18 cellular contexts compared by ENCODE assay signal in the genomic region with DNA sequence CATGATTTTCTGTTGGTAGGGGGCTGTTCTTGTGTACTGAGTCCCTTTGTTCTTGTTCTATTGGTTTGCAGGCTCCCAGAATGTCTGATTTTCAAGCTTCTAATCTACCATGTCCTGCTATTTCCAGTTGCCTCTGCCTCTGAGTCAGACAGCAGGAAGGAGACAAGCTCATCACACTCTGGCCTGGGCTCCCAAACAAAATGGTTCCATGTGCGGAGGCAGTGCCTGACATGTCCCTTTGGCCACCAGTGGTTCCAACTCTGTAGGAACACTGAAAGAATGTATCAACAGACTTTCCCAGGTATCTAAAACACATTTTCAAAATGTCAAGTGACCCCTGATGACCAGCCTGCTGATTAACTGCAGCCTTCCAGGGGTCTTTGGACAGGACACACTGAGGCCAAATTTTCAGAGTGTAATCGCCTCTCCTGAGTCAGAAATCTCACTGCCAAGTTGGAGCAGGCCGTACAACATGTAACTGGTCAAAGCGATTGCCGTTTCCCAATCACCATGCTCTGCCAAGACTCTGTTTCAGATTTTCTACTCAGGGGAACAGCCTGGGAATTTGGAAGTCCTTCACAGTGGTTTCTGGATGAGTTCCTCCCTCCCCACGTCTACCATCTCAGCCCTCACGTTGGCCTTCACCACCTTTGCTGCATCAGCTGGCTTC.
DNase-seq lines count a peak whose midpoint lies in the region; ATAC-seq and TF ChIP-seq lines count a peak whose summit lies in the region.
"Had no signal": no experiment of that assay in that cellular context is flagged by ENCODE, and none has a peak within 500 bp of the region (broad histone marks: within the 10 kb centered on the region; RNA-seq: fewer than 3 reads in every experiment).

No MANE protein-coding gene starts in this region.

- H3K36me3 ChIP-seq in right atrium auricular region, result no peaks in the 10 kb centered on the region
- no peaks in the 10 kb centered on the region for H3K36me3 ChIP-seq in psoas muscle (ENCODE audit: insufficient read depth in 1 of 2, low read depth in 1 of 2)
- H3K36me3 ChIP-seq: HAP-1, neutrophil, transverse colon had no signal

- H3K36me3 Mint-ChIP-seq in activated T-cell treated with anti-CD3 and anti-CD28 coated beads, Interleukin-2, amount 50 U/mL, for 24 hours (ENCODE audit: low read depth), result no peaks in the 10 kb centered on the region
- H3K36me3 Mint-ChIP-seq: brain had no signal

- H3K27me3 ChIP-seq in right atrium auricular region, result no peaks in the 10 kb centered on the region
- no peaks in the 10 kb centered on the region for H3K27me3 ChIP-seq in psoas muscle (ENCODE audit: insufficient read depth in 3 of 3, low read length in 2 of 3)
- H3K27me3 ChIP-seq: neutrophil, transverse colon had no signal

- H3K27me3 Mint-ChIP-seq in activated T-cell treated with anti-CD3 and anti-CD28 coated beads, Interleukin-2, amount 50 U/mL, for 24 hours, result peaks cover 64% of the 10 kb centered on the region

- no peak for TF ChIP-seq CTCF in right atrium auricular region (IDR thresholded peaks at IDR 0.05)
- TF ChIP-seq CTCF in psoas muscle (IDR thresholded peaks at IDR 0.05), result no peak

- DNase-seq in Right ventricle myocardium inferior (ENCODE audit: missing footprints) (peak; percentile 68), cardiac septum (ENCODE audit: low spot score) (no peak), right atrium auricular region (ENCODE audit: low spot score) (peak; percentile 84), psoas muscle (peak; percentile 58 to 67), NCI-H2171 (lab: John Stamatoyannopoulos, UW) (no peak)
- DNase-seq in stimulated activated CD4-positive, alpha-beta T cell treated with anti-CD3 and anti-CD28 coated beads, Interleukin-1b, Interleukin-23, amount 100 ng/mL, for 48 hours, result no peak
- no peak for DNase-seq in activated CD4-positive, alpha-beta T cell treated with anti-CD3 and anti-CD28 coated beads for 48 hours
- DNase-seq in activated T-cell treated with anti-CD3 and anti-CD28 coated beads, Interleukin-2, amount 50 U/mL, for 24 hours, result no peak
- DNase-seq: activated CD4-positive, alpha-beta T cell treated with anti-CD3 and anti-CD28 coated beads for 4 hours; activated naive CD4-positive, alpha-beta T cell treated with Interleukin-2 at 50 U/mL for 16 hours; islet precursor cell; NCI-H748 treated with DMSO at 0.1 percent for 48 hours; transverse colon had no signal

- intact Hi-C loops in Right ventricle myocardium inferior (cut with DNase I) (no loop called here), cardiac septum (cut with DNase I) (loop anchor here (10.0 kb wide), 1 partner anchor 238 kb away; no protein-coding TSS in a partner anchor), psoas muscle (cut with DNase I) (no loop called here)

- H3K27ac ChIP-seq in right atrium auricular region, result peak overlapping the region; percentile 20 to 57
- no peak overlapping the region for H3K27ac ChIP-seq in psoas muscle
- H3K27ac ChIP-seq: epithelial cell of prostate, neutrophil, SK-N-MC, transverse colon had no signal

- H3K9me3 Mint-ChIP-seq in activated T-cell treated with anti-CD3 and anti-CD28 coated beads, Interleukin-2, amount 50 U/mL, for 24 hours, result no peaks in the 10 kb centered on the region
- H3K9me3 Mint-ChIP-seq: brain had no signal

- 36 to 66% (median 43%) methylated on average over 7 of the region's 7 CpGs for WGBS in psoas muscle, 3 donors

- no peak overlapping the region for H3K4me3 ChIP-seq in right atrium auricular region
- H3K4me3 ChIP-seq in psoas muscle, result no peak overlapping the region
- H3K4me3 ChIP-seq: HAP-1, SK-N-MC, transverse colon had no signal

- no peak overlapping the region for H3K4me3 Mint-ChIP-seq in activated T-cell treated with anti-CD3 and anti-CD28 coated beads, Interleukin-2, amount 50 U/mL, for 24 hours
- H3K4me3 Mint-ChIP-seq: brain had no signal

- H3K27ac Mint-ChIP-seq in activated T-cell treated with anti-CD3 and anti-CD28 coated beads, Interleukin-2, amount 50 U/mL, for 24 hours, result no peak overlapping the region
- H3K27ac Mint-ChIP-seq: brain had no signal

- no peaks in the 10 kb centered on the region for H3K4me1 ChIP-seq in right atrium auricular region
- no peaks in the 10 kb centered on the region for H3K4me1 ChIP-seq in psoas muscle
- H3K4me1 ChIP-seq: HAP-1, transverse colon had no signal

- ATAC-seq in Right ventricle myocardium inferior (peak; percentile 95), psoas muscle (peak; percentile 21 to 83 (median 76))

- H3K9me3 ChIP-seq in right atrium auricular region (no peaks in the 10 kb centered on the region), psoas muscle (no peaks in the 10 kb centered on the region)
- H3K9me3 ChIP-seq: HAP-1, neutrophil, transverse colon had no signal

- peaks cover 15% of the 10 kb centered on the region for H3K4me1 Mint-ChIP-seq in activated T-cell treated with anti-CD3 and anti-CD28 coated beads, Interleukin-2, amount 50 U/mL, for 24 hours (ENCODE audit: low read depth)

Comparison
In these comparisons a context has a peak if more than half of its experiments do, and no peak if none do; other contexts are left out.
1. DNase-seq: peak in Right ventricle myocardium inferior (single experiment), right atrium auricular region (single experiment) and psoas muscle (2 of 2); none in cardiac septum (single experiment), stimulated activated CD4-positive, alpha-beta T cell treated with anti-CD3 and anti-CD28 coated beads, Interleukin-1b, Interleukin-23, amount 100 ng/mL, for 48 hours (single experiment), activated CD4-positive, alpha-beta T cell treated with anti-CD3 and anti-CD28 coated beads for 48 hours (single experiment), activated T-cell treated with anti-CD3 and anti-CD28 coated beads, Interleukin-2, amount 50 U/mL, for 24 hours (single experiment) and NCI-H2171 (single experiment).